30 cellular contexts compared by ENCODE assay signal in the genomic region with DNA sequence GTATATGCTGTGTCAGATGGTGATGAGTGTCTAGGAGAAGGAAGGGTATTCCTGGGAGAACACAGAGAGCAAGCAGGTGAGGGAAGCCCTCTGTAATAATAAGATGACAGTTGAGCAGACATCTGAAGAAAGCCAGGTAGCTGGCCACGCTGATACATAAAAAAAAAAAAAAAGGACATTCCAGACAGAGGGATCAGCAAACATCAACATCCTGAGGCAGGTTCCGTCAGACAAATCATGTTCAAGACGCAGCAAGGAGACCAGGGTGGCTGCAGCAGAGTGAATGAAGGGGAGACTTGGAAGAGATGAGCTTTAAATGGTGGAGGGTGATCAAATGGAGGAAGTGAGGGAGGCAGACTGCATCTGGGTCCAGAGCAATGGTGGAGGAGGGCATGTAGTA.
"Had no signal": no experiment of that assay in that cellular context is flagged by ENCODE, and none has a peak within 500 bp of the region (broad histone marks: within the 10 kb centered on the region; RNA-seq: fewer than 3 reads in every experiment).

No MANE protein-coding gene starts in this region.

- H3K27ac ChIP-seq: ascending aorta, PC-9, RWPE1, WERI-Rb-1 had no signal

- H3K9me3 Mint-ChIP-seq: activated CD4-positive, alpha-beta T cell treated with anti-CD3 and anti-CD28 coated beads, Interleukin-2, amount 10 ng/mL, durations not matched to agents 24 days and 14 days; activated CD8-positive, alpha-beta T cell treated with anti-CD3 and anti-CD28 coated beads for 36 hours; activated naive CD8-positive, alpha-beta T cell treated with anti-CD3 and anti-CD28 coated beads, Interleukin-2, amount 10 ng/mL, durations not matched to agents 7 days and 5 days; activated T-cell treated with anti-CD3 and anti-CD28 coated beads, Interleukin-2, amount 50 U/mL, for 72 hours; activated T-helper 17 cell treated with anti-CD3 and anti-CD28 coated beads, Interleukin-2, amount 50 U/mL, for 72 hours had no signal

- H3K4me3 Mint-ChIP-seq: activated CD4-positive, alpha-beta T cell treated with anti-CD3 and anti-CD28 coated beads, Interleukin-2, amount 10 ng/mL, durations not matched to agents 24 days and 14 days; activated CD8-positive, alpha-beta T cell treated with anti-CD3 and anti-CD28 coated beads for 36 hours; activated naive CD8-positive, alpha-beta T cell treated with anti-CD3 and anti-CD28 coated beads, Interleukin-2, amount 10 ng/mL, durations not matched to agents 7 days and 5 days; activated T-cell treated with anti-CD3 and anti-CD28 coated beads, Interleukin-2, amount 50 U/mL, for 72 hours; activated T-helper 17 cell treated with anti-CD3 and anti-CD28 coated beads, Interleukin-2, amount 50 U/mL, for 72 hours had no signal

- H3K4me3 ChIP-seq: ascending aorta, K562, PC-9 had no signal

- H3K27ac Mint-ChIP-seq: activated CD4-positive, alpha-beta T cell treated with anti-CD3 and anti-CD28 coated beads, Interleukin-2, amount 10 ng/mL, durations not matched to agents 24 days and 14 days; activated CD8-positive, alpha-beta T cell treated with anti-CD3 and anti-CD28 coated beads for 36 hours; activated naive CD8-positive, alpha-beta T cell treated with anti-CD3 and anti-CD28 coated beads, Interleukin-2, amount 10 ng/mL, durations not matched to agents 7 days and 5 days; activated T-cell treated with anti-CD3 and anti-CD28 coated beads, Interleukin-2, amount 50 U/mL, for 72 hours; activated T-helper 17 cell treated with anti-CD3 and anti-CD28 coated beads, Interleukin-2, amount 50 U/mL, for 72 hours had no signal

- H3K4me2 ChIP-seq: PC-9 had no signal

- H2AFZ ChIP-seq: PC-9 had no signal

- H3K27me3 ChIP-seq: ascending aorta had no signal

- FAIRE-seq: K562, RCC 7860 had no signal

- H3K9me3 ChIP-seq: ascending aorta had no signal

- H3K27me3 Mint-ChIP-seq: activated CD4-positive, alpha-beta T cell treated with anti-CD3 and anti-CD28 coated beads, Interleukin-2, amount 10 ng/mL, durations not matched to agents 24 days and 14 days had no signal

- H3K36me3 Mint-ChIP-seq: activated naive CD8-positive, alpha-beta T cell treated with anti-CD3 and anti-CD28 coated beads, Interleukin-2, amount 10 ng/mL, durations not matched to agents 7 days and 5 days had no signal

- ATAC-seq: activated CD8-positive, alpha-beta T cell treated with anti-CD3 and anti-CD28 coated beads for 36 hours; activated T-cell treated with anti-CD3 and anti-CD28 coated beads, Interleukin-2, amount 50 U/mL, for 72 hours; activated T-helper 17 cell treated with anti-CD3 and anti-CD28 coated beads, Interleukin-2, amount 50 U/mL, for 72 hours had no signal

- H3K4me1 Mint-ChIP-seq: activated CD4-positive, alpha-beta T cell treated with anti-CD3 and anti-CD28 coated beads, Interleukin-2, amount 10 ng/mL, durations not matched to agents 24 days and 14 days; activated naive CD8-positive, alpha-beta T cell treated with anti-CD3 and anti-CD28 coated beads, Interleukin-2, amount 10 ng/mL, durations not matched to agents 7 days and 5 days; activated T-helper 17 cell treated with anti-CD3 and anti-CD28 coated beads, Interleukin-2, amount 50 U/mL, for 72 hours had no signal

- H3K36me3 ChIP-seq: ascending aorta, WERI-Rb-1 had no signal

- DNase-seq: activated CD4-positive, alpha-beta T cell treated with anti-CD3 and anti-CD28 coated beads, Interleukin-2, amount 10 ng/mL, durations not matched to agents 24 days and 14 days; activated CD4-positive, alpha-beta T cell treated with anti-CD3 and anti-CD28 coated beads, Interleukin-2, amount 50 U/mL, for 4 hours; activated CD8-positive, alpha-beta T cell treated with anti-CD3 and anti-CD28 coated beads for 36 hours; activated effector memory CD4-positive, alpha-beta T cell treated with anti-CD3 and anti-CD28 coated beads, Interleukin-2, amount 50 U/mL, for 16 hours; activated naive CD4-positive, alpha-beta T cell; activated naive CD4-positive, alpha-beta T cell treated with anti-CD3 and anti-CD28 coated beads, Interleukin-2, amount 50 U/mL, for 16 hours; activated naive CD8-positive, alpha-beta T cell treated with anti-CD3 and anti-CD28 coated beads, Interleukin-2, amount 10 ng/mL, durations not matched to agents 7 days and 5 days; activated T-cell treated with anti-CD3 and anti-CD28 coated beads, Interleukin-2, amount 50 U/mL, for 1 hour; activated T-cell treated with anti-CD3 and anti-CD28 coated beads, Interleukin-2, amount 50 U/mL, for 72 hours; amygdala; NCI-H1092 treated with DMSO at 0.1 percent for 48 hours; NCI-H1417; NCI-H146; NCI-H187; NCI-H2029 treated with DMSO at 0.1 percent for 48 hours; NCI-H2107; NCI-H2171; NCI-H510A; NCI-H526; NCI-H748 treated with DMSO at 0.1 percent for 48 hours; NK-92 treated with Interleukin-12 subunit alpha and Interleukin-12 subunit beta, amount 100 ng/mL, for 24 hours; PC-9; Right ventricle myocardium superior; T1000; WERI-Rb-1 had no signal

- H3K4me1 ChIP-seq: ascending aorta had no signal
